In genomic region chr9:18294229-18294628, GRCh38 we compare ENCODE assay signal across 19 cellular contexts.
DNase-seq lines count a peak whose midpoint lies in the region; ATAC-seq, FAIRE-seq and TF ChIP-seq lines count a peak whose summit lies in the region.
"Had no signal": no experiment of that assay in that cellular context is flagged by ENCODE, and none has a peak within 500 bp of the region (broad histone marks: within the 10 kb centered on the region; RNA-seq: fewer than 3 reads in every experiment).

No MANE protein-coding gene starts in this region.

- no peak overlapping the region for H2BK15ac ChIP-seq in H1 (ENCODE audit: low read length)
- H2BK15ac ChIP-seq in neuronal stem cell (ENCODE audit: low read length), result no peak overlapping the region

- H3K23ac ChIP-seq in H1 (ENCODE audit: insufficient read length) (no peak overlapping the region), neuronal stem cell (ENCODE audit: low read depth, low read length, poor library complexity) (no peak overlapping the region)

- TF ChIP-seq CTCF in left ventricle myocardium inferior (IDR thresholded peaks at IDR 0.05; ENCODE audit: borderline replicate concordance) (no peak), H1 (IDR thresholded peaks at IDR 0.05; ENCODE audit: control extremely low read depth in 1 of 3, insufficient read depth in 1 of 3, low read depth in 1 of 3, low read length in 3 of 3) (no peak)

- H3K9me3 ChIP-seq in left ventricle myocardium inferior (replicated peaks) (no peaks in the 10 kb centered on the region), H1 (ENCODE audit: insufficient read depth in 2 of 2, low read depth in 1 of 2, low read length in 1 of 2) (no peaks in the 10 kb centered on the region), neuronal stem cell (replicated peaks in 1 of 2; ENCODE audit: control insufficient read depth in 2 of 2, insufficient read depth in 1 of 2, low read depth in 1 of 2, low read length in 2 of 2) (no peaks in the 10 kb centered on the region)
- H3K9me3 ChIP-seq: HAP-1 had no signal

- H4K8ac ChIP-seq in H1 (ENCODE audit: extremely low read depth, insufficient read depth, low read length), result no peak overlapping the region
- no peak overlapping the region for H4K8ac ChIP-seq in neuronal stem cell (ENCODE audit: low read depth, low read length)

- H3K79me1 ChIP-seq in H1 (ENCODE audit: low read depth, low read length) (no peaks in the 10 kb centered on the region), neuronal stem cell (ENCODE audit: low read depth, low read length) (no peaks in the 10 kb centered on the region)

- H3K4me1 ChIP-seq in left ventricle myocardium inferior, result peaks cover 34% of the 10 kb centered on the region
- no peaks in the 10 kb centered on the region for H3K4me1 ChIP-seq in H1 (replicated peaks in 1 of 4; ENCODE audit: control insufficient read depth in 3 of 4, insufficient read depth in 4 of 4, low read length in 3 of 4)
- H3K4me1 ChIP-seq in neuronal stem cell (ENCODE audit: control insufficient read depth in 2 of 2, insufficient read depth in 1 of 2, low read depth in 1 of 2, low read length in 2 of 2), result no peaks in the 10 kb centered on the region
- H3K4me1 ChIP-seq: HAP-1 had no signal

- no peak for FAIRE-seq in H1 (lab: Jason Lieb, UNC)
- FAIRE-seq: G401.6, GM12891, HepG2, HTR-8/SVneo had no signal

- H2AK5ac ChIP-seq in H1 (ENCODE audit: low read depth, low read length) (no peak overlapping the region), neuronal stem cell (ENCODE audit: low read depth, low read length) (no peak overlapping the region)

- POLR2A ChIA-PET in H1 (lab: Charles Lee; ENCODE audit: partially characterized antibody), result no interaction called here

- H2BK120ac ChIP-seq in H1 (replicated peaks; ENCODE audit: low read depth, low read length) (no peak overlapping the region), neuronal stem cell (ENCODE audit: low read depth, low read length) (no peak overlapping the region)

- no peak overlapping the region for H3K27ac ChIP-seq in left ventricle myocardium inferior (replicated peaks)
- no peak overlapping the region for H3K27ac ChIP-seq in H1 (ENCODE audit: low read depth, low read length)
- no peak overlapping the region for H3K27ac ChIP-seq in neuronal stem cell (replicated peaks; ENCODE audit: low read length)

- H3K36me3 ChIP-seq in left ventricle myocardium inferior (no peaks in the 10 kb centered on the region), H1 (ENCODE audit: control insufficient read depth in 2 of 4, insufficient read depth in 4 of 4, low read length in 3 of 4) (no peaks in the 10 kb centered on the region), neuronal stem cell (replicated peaks in 1 of 2; ENCODE audit: control insufficient read depth in 2 of 2, insufficient read depth in 2 of 2, low read length in 2 of 2) (no peaks in the 10 kb centered on the region)
- H3K36me3 ChIP-seq: HAP-1 had no signal

- no peak overlapping the region for H3K4ac ChIP-seq in H1 (replicated peaks; ENCODE audit: insufficient read length, low read depth, low read length)
- H3K4ac ChIP-seq in neuronal stem cell (ENCODE audit: low read length), result no peak overlapping the region

- peak overlapping the region; percentile 87 for H2AFZ ChIP-seq in H1 (ENCODE audit: low read length)
- no peak overlapping the region for H2AFZ ChIP-seq in neuronal stem cell (ENCODE audit: low read length)

- H2BK20ac ChIP-seq in H1 (ENCODE audit: low read length), result no peak overlapping the region

- H4K91ac ChIP-seq in H1 (replicated peaks; ENCODE audit: insufficient read length, low read length) (no peak overlapping the region), neuronal stem cell (ENCODE audit: low read depth, low read length, poor library complexity) (no peak overlapping the region)

- WGBS in H1 (ENCODE audit: extremely low coverage in 1 of 2, insufficient coverage in 1 of 2, insufficient read length in 1 of 2, insufficient replicate concordance in 2 of 2, low coverage in 1 of 2, low lambda C conversion rate in 2 of 2, missing lambda C conversion rate in 1 of 2), 2 experiments, result 79% methylated on average over 1 of the region's 1 CpG; no CpG with 5 or more reads in 1 of the 2 experiments
- no CpG with 5 or more reads among the region's 1 CpG for WGBS in neuronal stem cell (ENCODE audit: extremely low coverage in 2 of 2, insufficient read length in 2 of 2, insufficient replicate concordance in 1 of 2), 2 donors

- TF ChIP-seq EP300 in H1 (IDR thresholded peaks at IDR 0.05; ENCODE audit: borderline replicate concordance in 1 of 2, low read depth in 2 of 2, low read length in 2 of 2), result no peak

- no peak overlapping the region for H3K4me2 ChIP-seq in H1 (ENCODE audit: insufficient read depth in 1 of 2, low read depth in 2 of 2, low read length in 2 of 2)
- no peak overlapping the region for H3K4me2 ChIP-seq in neuronal stem cell (ENCODE audit: insufficient read depth, low read length, poor library complexity, severe bottlenecking)

- H2BK5ac ChIP-seq in H1 (ENCODE audit: low read depth, low read length), result no peak overlapping the region
- H2BK5ac ChIP-seq in neuronal stem cell (ENCODE audit: low read length), result no peak overlapping the region

- H3K14ac ChIP-seq in H1 (ENCODE audit: insufficient read length) (no peak overlapping the region), neuronal stem cell (ENCODE audit: low read length) (no peak overlapping the region)

- no peak for TF ChIP-seq POLR2A in H1 (IDR thresholded peaks at IDR 0.05; ENCODE audit: control extremely low read depth in 1 of 2, low read depth in 2 of 2, low read length in 2 of 2)

- H3K18ac ChIP-seq in H1 (ENCODE audit: extremely low read depth, low read length), result no peak overlapping the region
- peak overlapping the region; percentile 48 for H3K18ac ChIP-seq in neuronal stem cell (ENCODE audit: low read length)

- H3K9ac ChIP-seq in H1 (replicated peaks in 1 of 4; ENCODE audit: extremely low read depth in 1 of 4, low read depth in 3 of 4, low read length in 3 of 4) (no peak overlapping the region; a peak in 1 of 7 replicates), neuronal stem cell (ENCODE audit: low read depth, low read length, poor library complexity) (no peak overlapping the region)

- no peak overlapping the region for H4K5ac ChIP-seq in H1 (ENCODE audit: insufficient read length, low read depth, low read length)

- H3K56ac ChIP-seq in H1 (replicated peaks; ENCODE audit: insufficient read length, low read depth, low read length), result no peak overlapping the region

- intact Hi-C loops in Right ventricle myocardium superior (cut with DNase I), result no loop called here
- intact Hi-C loops in left ventricle myocardium inferior (cut with micrococcal nuclease), result no loop called here

- CTCF ChIA-PET in H1 (lab: Charles Lee; ENCODE audit: partially characterized antibody), result interaction anchor here (1.1 to 4.6 kb wide), 3 partner anchors 9 to 39 kb away, joined by 3 to 21 read pairs (median 3); no protein-coding TSS in a partner anchor

- H3K4me3 ChIP-seq in left ventricle myocardium inferior (no peak overlapping the region), H1 (ENCODE audit: extremely low read depth in 1 of 4, insufficient read depth in 2 of 4, low read depth in 3 of 4, low read length in 4 of 4) (no peak overlapping the region), neuronal stem cell (ENCODE audit: low read length in 2 of 2) (no peak overlapping the region)
- H3K4me3 ChIP-seq: HAP-1 had no signal

- H3K23me2 ChIP-seq in H1 (ENCODE audit: low read depth, low read length), result no peaks in the 10 kb centered on the region; the same call in 1 of the 2 replicates

- TF ChIP-seq RAD21 in H1 (IDR thresholded peaks at IDR 0.05 in 1 of 2, conservative IDR thresholded peaks at IDR 0.05 in 1 of 2; ENCODE audit: low read depth in 2 of 2, low read length in 2 of 2), result no peak

- H2BK12ac ChIP-seq in H1 (ENCODE audit: low read depth, low read length) (no peak overlapping the region), neuronal stem cell (ENCODE audit: low read length) (no peak overlapping the region)

- peak; percentile 45 for ATAC-seq in Right ventricle myocardium superior (ENCODE audit: poor library complexity)
- ATAC-seq in HG02623 (IDR thresholded peaks at IDR 0.05; ENCODE audit: unreplicated experiment), result no peak
- no peak for ATAC-seq in GM19397 (IDR thresholded peaks at IDR 0.05; ENCODE audit: unreplicated experiment)
- ATAC-seq: HepG2 had no signal

- no peaks in the 10 kb centered on the region for H3K79me2 ChIP-seq in H1 (ENCODE audit: control insufficient read depth in 1 of 2, insufficient read depth in 2 of 2, low read length in 2 of 2)

- H4K20me1 ChIP-seq in H1 (replicated peaks in 1 of 2; ENCODE audit: control insufficient read depth in 1 of 2, insufficient read depth in 2 of 2, low read length in 2 of 2), result no peaks in the 10 kb centered on the region

- DNase-seq in Right ventricle myocardium superior (no peak), left ventricle myocardium inferior (no peak), NCI-H69 (lab: John Stamatoyannopoulos, UW) (peak; percentile 43), H1 (ENCODE audit: low read depth in 1 of 2, low spot score in 2 of 2) (no peak), neuronal stem cell (ENCODE audit: low spot score) (no peak)
- no peak for DNase-seq in stimulated activated CD4-positive, alpha-beta T cell treated with anti-CD3 and anti-CD28 coated beads, Interleukin-4, amount 100 ng/mL, for 4 hours
- DNase-seq: C1 segment of cervical spinal cord; Calu3; CD4-positive, alpha-beta T cell; DMS79 treated with DMSO at 0.1 percent for 48 hours; EL; GOT3 had no signal

- H3K27me3 ChIP-seq in left ventricle myocardium inferior (ENCODE audit: low read depth), result no peaks in the 10 kb centered on the region
- no peaks in the 10 kb centered on the region for H3K27me3 ChIP-seq in H1 (replicated peaks in 1 of 4; ENCODE audit: control insufficient read depth in 3 of 4, extremely low read depth in 1 of 4, insufficient read depth in 3 of 4, low read length in 3 of 4)
- no peaks in the 10 kb centered on the region for H3K27me3 ChIP-seq in neuronal stem cell (ENCODE audit: control insufficient read depth in 3 of 3, insufficient read depth in 3 of 3, low read depth in 1 of 3, low read length in 3 of 3)

TF ChIP-seq in H1, 55 proteins besides CTCF, POLR2A, EP300 and RAD21 (continues in another document):
- TF ChIP-seq TEAD4 (IDR thresholded peaks at IDR 0.05; ENCODE audit: low read depth, low read length), result no peak
- no peak for TF ChIP-seq CHD2 (IDR thresholded peaks at IDR 0.05; ENCODE audit: low read length)
